Comparison of ENCODE assay signal across 7 cellular contexts in genomic region chr5:73311291-73312110, GRCh38.
A peak's percentile ranks its signal among the peaks of the same experiment; 100 is the strongest.
DNase-seq lines count a peak whose midpoint lies in the region; ATAC-seq and TF ChIP-seq lines count a peak whose summit lies in the region.

No MANE protein-coding gene starts in this region.

- peaks cover 10% of the 10 kb centered on the region; the same call in 1 of the 2 replicates for H3K4me1 ChIP-seq in HEK293 (ENCODE audit: control insufficient read depth, insufficient read depth, low read length)
- no peaks in the 10 kb centered on the region for H3K4me1 ChIP-seq in hepatocyte (ENCODE audit: insufficient read depth)
- H3K4me1 ChIP-seq in stomach smooth muscle (ENCODE audit: control insufficient read depth, insufficient read depth, low read length) = no peaks in the 10 kb centered on the region

- H3K27me3 Mint-ChIP-seq in WTC11 (ENCODE audit: low read depth) = peaks cover 85% of the 10 kb centered on the region
- H3K27me3 Mint-ChIP-seq in activated naive CD4-positive, alpha-beta T cell treated with anti-CD3 and anti-CD28 coated beads, Interleukin-2, amount 10 ng/mL, durations not matched to agents 7 days and 5 days = peaks cover 80% of the 10 kb centered on the region

- peaks cover 66% of the 10 kb centered on the region for H3K27me3 ChIP-seq in hepatocyte
- peaks cover 20 to 28% of the 10 kb centered on the region in 2 donors for H3K27me3 ChIP-seq in stomach smooth muscle (ENCODE audit: control insufficient read depth in 1 of 2, insufficient read depth in 2 of 2, low read length in 2 of 2)

- CTCF ChIA-PET in HEK293 (lab: Yijun Ruan, JAX) = interaction anchor here (0.6 to 1.1 kb wide), 6 partner anchors 12 to 121 kb away, joined by 3 to 5 read pairs (median 3); no protein-coding TSS in a partner anchor
- CTCF ChIA-PET in WTC11 (lab: Charles Lee) = interaction anchor here (0.7 to 3.5 kb wide), 8 partner anchors 8 to 143 kb away, joined by 3 to 18 read pairs (median 6); no protein-coding TSS in a partner anchor
- CTCF ChIA-PET in activated naive CD4-positive, alpha-beta T cell treated with anti-CD3 and anti-CD28 coated beads, Interleukin-2, amount 10 ng/mL, durations not matched to agents 7 days and 5 days (lab: Charles Lee) = interaction anchor here (0.5 to 1.6 kb wide), 2 partner anchors 76 to 88 kb away, joined by 3 read pairs; no protein-coding TSS in a partner anchor

- peaks cover 43% of the 10 kb centered on the region for H3K4me1 Mint-ChIP-seq in WTC11
- H3K4me1 Mint-ChIP-seq in activated naive CD4-positive, alpha-beta T cell treated with anti-CD3 and anti-CD28 coated beads, Interleukin-2, amount 10 ng/mL, durations not matched to agents 7 days and 5 days = no peaks in the 10 kb centered on the region

- H3K9me2 ChIP-seq in hepatocyte (replicated peaks; ENCODE audit: insufficient read depth) = no peaks in the 10 kb centered on the region

- ATAC-seq in WTC11 (peak; percentile 63), GM18867 (IDR thresholded peaks at IDR 0.05; ENCODE audit: unreplicated experiment) (no peak)

- TF ChIP-seq CTCF in HEK293 (tag by site-specific recombination; IDR thresholded peaks at IDR 0.05) (no peak), WTC11 (IDR thresholded peaks at IDR 0.05) (no peak), hepatocyte (IDR thresholded peaks at IDR 0.05; ENCODE audit: poor library complexity) (no peak)

- no peak overlapping the region for H3K27ac Mint-ChIP-seq in WTC11
- no peak overlapping the region for H3K27ac Mint-ChIP-seq in activated naive CD4-positive, alpha-beta T cell treated with anti-CD3 and anti-CD28 coated beads, Interleukin-2, amount 10 ng/mL, durations not matched to agents 7 days and 5 days

- H3K79me2 ChIP-seq in hepatocyte = no peaks in the 10 kb centered on the region

- H3K36me3 ChIP-seq in HEK293 (ENCODE audit: control insufficient read depth in 2 of 2, insufficient read depth in 1 of 2, low read length in 2 of 2) (no peaks in the 10 kb centered on the region), hepatocyte (replicated peaks; ENCODE audit: insufficient read depth, low read depth) (no peaks in the 10 kb centered on the region), stomach smooth muscle (ENCODE audit: control insufficient read depth in 2 of 2, insufficient read depth in 2 of 2, low read length in 2 of 2) (no peaks in the 10 kb centered on the region)

- POLR2A ChIA-PET in HEK293 (lab: Yijun Ruan, JAX) (interaction anchor here (0.6 to 1.2 kb wide), 2 partner anchors 137 to 358 kb away, joined by 3 to 4 read pairs; partner anchors contain the start of gene FOXD1), WTC11 (lab: Charles Lee) (no interaction called here)

- H3K4me2 ChIP-seq in hepatocyte = peak overlapping the region; percentile 62

- DNase-seq in WTC11 (ENCODE audit: low spot score) = peak; percentile 34
- peak; percentile 63 for DNase-seq in hepatocyte (ENCODE audit: low spot score)
- no peak for DNase-seq in activated naive CD4-positive, alpha-beta T cell treated with anti-CD3 and anti-CD28 coated beads, Interleukin-2, amount 10 ng/mL, durations not matched to agents 7 days and 5 days
- no peak for DNase-seq in globus pallidus (ENCODE audit: low spot score)

- H4K20me1 ChIP-seq in hepatocyte (ENCODE audit: insufficient read depth, poor library complexity, severe bottlenecking) = no peaks in the 10 kb centered on the region

- H3K4me3 Mint-ChIP-seq in WTC11 = peak overlapping the region; percentile 66
- no peak overlapping the region for H3K4me3 Mint-ChIP-seq in activated naive CD4-positive, alpha-beta T cell treated with anti-CD3 and anti-CD28 coated beads, Interleukin-2, amount 10 ng/mL, durations not matched to agents 7 days and 5 days

- H3K4me3 ChIP-seq in HEK293 (ENCODE audit: low read depth, low read length) (no peak overlapping the region), hepatocyte (no peak overlapping the region), stomach smooth muscle (ENCODE audit: low read length in 2 of 2) (peak overlapping the region; percentile 47 to 49)

- H2AFZ ChIP-seq in hepatocyte = no peak overlapping the region

- 32% methylated on average over 31 of the region's 31 CpGs for WGBS in hepatocyte (ENCODE audit: low lambda C conversion rate, missing lambda C conversion rate)

- H3K36me3 Mint-ChIP-seq in WTC11 = no peaks in the 10 kb centered on the region
- H3K36me3 Mint-ChIP-seq in activated naive CD4-positive, alpha-beta T cell treated with anti-CD3 and anti-CD28 coated beads, Interleukin-2, amount 10 ng/mL, durations not matched to agents 7 days and 5 days = no peaks in the 10 kb centered on the region

- H3K27ac ChIP-seq in HEK293 (ENCODE audit: extremely low read depth, low read depth, low read length) (peak overlapping the region; percentile 61), hepatocyte (peak overlapping the region; percentile 45), stomach smooth muscle (ENCODE audit: low read length) (no peak overlapping the region)

- H3K9me3 ChIP-seq in HEK293 (ENCODE audit: control insufficient read depth, insufficient read depth, low read depth, low read length) = no peaks in the 10 kb centered on the region
- no peaks in the 10 kb centered on the region for H3K9me3 ChIP-seq in hepatocyte (ENCODE audit: low read depth)
- no peaks in the 10 kb centered on the region for H3K9me3 ChIP-seq in stomach smooth muscle (ENCODE audit: control insufficient read depth in 2 of 2, low read length in 2 of 2)

- no peaks in the 10 kb centered on the region for H3K9me3 Mint-ChIP-seq in WTC11
- H3K9me3 Mint-ChIP-seq in activated naive CD4-positive, alpha-beta T cell treated with anti-CD3 and anti-CD28 coated beads, Interleukin-2, amount 10 ng/mL, durations not matched to agents 7 days and 5 days = no peaks in the 10 kb centered on the region

- no peak overlapping the region for H3K9ac ChIP-seq in stomach smooth muscle (ENCODE audit: low read length in 2 of 2)

TF ChIP-seq in HEK293, 187 proteins besides CTCF, POLR2A, EP300 and RAD21 (continues in another document):
- TF ChIP-seq, protein P1, sequence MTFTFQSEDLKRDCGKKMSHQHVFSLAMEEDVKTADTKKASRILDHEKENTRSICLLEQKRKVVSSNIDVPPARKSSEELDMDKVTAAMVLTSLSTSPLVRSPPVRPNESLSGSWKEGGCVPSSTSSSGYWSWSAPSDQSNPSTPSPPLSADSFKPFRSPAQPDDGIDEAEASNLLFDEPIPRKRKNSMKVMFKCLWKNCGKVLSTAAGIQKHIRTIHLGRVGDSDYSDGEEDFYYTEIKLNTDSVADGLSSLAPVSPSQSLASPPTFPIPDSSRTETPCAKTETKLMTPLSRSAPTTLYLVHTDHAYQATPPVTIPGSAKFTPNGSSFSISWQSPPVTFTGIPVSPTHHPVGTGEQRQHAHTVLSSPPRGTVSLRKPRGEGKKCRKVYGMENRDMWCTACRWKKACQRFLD (tag by site-specific recombination; IDR thresholded peaks at IDR 0.05) = no peak
- TF ChIP-seq ZNF837 (tag by site-specific recombination; IDR thresholded peaks at IDR 0.05) (no peak), ZBTB10 (tag by site-specific recombination; IDR thresholded peaks at IDR 0.05) (no peak)

TF ChIP-seq in WTC11, 78 proteins besides CTCF, POLR2A, EP300 and RAD21 (continues in another document):
- TF ChIP-seq ARID4B (CRISPR knock-in tag; IDR thresholded peaks at IDR 0.05; ENCODE audit: borderline replicate concordance) (peak; percentile 33; the same call in 1 of the 2 replicates), PRRX2 (CRISPR knock-in tag; IDR thresholded peaks at IDR 0.05) (no peak), USF2 (CRISPR knock-in tag; IDR thresholded peaks at IDR 0.05) (no peak), ATF1 (CRISPR knock-in tag; IDR thresholded peaks at IDR 0.05) (no peak)

Comparison
In these comparisons a context has a peak if more than half of its experiments do, and no peak if none do; other contexts are left out.
1. H3K4me3 ChIP-seq: peak in stomach smooth muscle (2 of 2); none in HEK293 (single experiment) and hepatocyte (single experiment).
2. DNase-seq: peak in WTC11 (single experiment) and hepatocyte (single experiment); none in activated naive CD4-positive, alpha-beta T cell treated with anti-CD3 and anti-CD28 coated beads, Interleukin-2, amount 10 ng/mL, durations not matched to agents 7 days and 5 days (single experiment) and globus pallidus (single experiment).